Comparison of ENCODE assay signal across 10 cellular contexts in the genomic region with DNA sequence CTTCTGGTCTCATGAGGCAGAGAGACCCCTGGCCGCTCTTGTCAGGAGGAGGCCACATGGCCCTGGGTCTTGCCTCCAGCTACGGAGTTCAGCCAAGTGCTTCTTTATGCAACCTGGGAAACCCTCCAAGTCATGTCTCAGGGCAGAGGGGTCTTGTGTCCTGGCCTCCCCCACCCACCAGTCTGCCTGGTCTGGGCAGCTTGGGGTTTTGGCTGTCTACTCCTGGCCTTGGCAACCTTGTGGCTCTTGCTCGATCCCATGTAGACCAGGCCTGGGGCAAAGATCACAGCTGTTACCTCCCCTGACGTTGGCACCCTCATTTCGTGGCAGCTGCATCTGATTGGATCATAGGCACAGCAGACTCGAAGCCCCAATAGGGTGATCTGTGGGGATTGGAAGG. TPM values are rescaled to one million over a fixed set of nuclear protein-coding genes. Genes with fewer than 3 reads are reported as not detected.
DNase-seq lines count a peak whose midpoint lies in the region; ATAC-seq and TF ChIP-seq lines count a peak whose summit lies in the region.
"Had no signal": no experiment of that assay in that cellular context is flagged by ENCODE, and none has a peak within 500 bp of the region (broad histone marks: within the 10 kb centered on the region; RNA-seq: fewer than 3 reads in every experiment).

No MANE protein-coding gene starts in this region.

- intact Hi-C loops in naive thymus-derived CD4-positive, alpha-beta T cell (cut with micrococcal nuclease) = no loop called here

- no peak overlapping the region for H4K8ac ChIP-seq in neuronal stem cell (ENCODE audit: low read depth, low read length)

- H3K9ac ChIP-seq in neuronal stem cell (ENCODE audit: low read depth, low read length, poor library complexity) = no peak overlapping the region

- CTCF ChIA-PET in AG04450 (lab: Charles Lee) = no interaction called here
- CTCF ChIA-PET in naive thymus-derived CD4-positive, alpha-beta T cell (lab: Charles Lee) = no interaction called here

- H2BK12ac ChIP-seq in neuronal stem cell (ENCODE audit: low read length) = no peak overlapping the region

- peaks cover 3 to 28% (median 16%) of the 10 kb centered on the region in 5 donors for H3K36me3 Mint-ChIP-seq in naive thymus-derived CD4-positive, alpha-beta T cell

- H3K4me3 Mint-ChIP-seq in naive thymus-derived CD4-positive, alpha-beta T cell = peak overlapping the region in 2 of 10 donors; percentile 24 to 35
- H3K4me3 Mint-ChIP-seq: brain had no signal

- ATAC-seq in GM21786 (IDR thresholded peaks at IDR 0.05; ENCODE audit: unreplicated experiment) (peak; percentile 4), HG02588 (IDR thresholded peaks at IDR 0.05; ENCODE audit: unreplicated experiment) (no peak)
- no peak for ATAC-seq in naive thymus-derived CD4-positive, alpha-beta T cell

- POLR2A ChIA-PET in AG04450 (lab: Yijun Ruan, JAX) = interaction anchor here (1.2 to 1.4 kb wide), 2 partner anchors 23 to 377 kb away, joined by 3 to 4 read pairs; a partner anchor contains a TSS
- POLR2A ChIA-PET in naive thymus-derived CD4-positive, alpha-beta T cell (lab: Charles Lee) = interaction anchor here (1.0 to 3.1 kb wide), 4 partner anchors 23 to 182 kb away, joined by 3 to 19 read pairs (median 7); a partner anchor contains a TSS

- no CpG with 5 or more reads among the region's 6 CpGs for WGBS in neuronal stem cell (ENCODE audit: extremely low coverage in 2 of 2, insufficient read length in 2 of 2, insufficient replicate concordance in 1 of 2), 2 donors

- no peak overlapping the region for H3K4me2 ChIP-seq in neuronal stem cell (ENCODE audit: insufficient read depth, low read length, poor library complexity, severe bottlenecking)

- H3K27ac ChIP-seq in AG04450 (ENCODE audit: low read depth, low read length) (peak overlapping the region; percentile 75), angular gyrus (ENCODE audit: low read depth, low read length) (peak overlapping the region; percentile 22), neuronal stem cell (replicated peaks; ENCODE audit: low read length) (no peak overlapping the region)
- peak overlapping the region; percentile 25 for H3K27ac ChIP-seq in naive thymus-derived CD4-positive, alpha-beta T cell (ENCODE audit: low read depth, low read length)

- no peak overlapping the region for H2AFZ ChIP-seq in neuronal stem cell (ENCODE audit: low read length)

- H2BK15ac ChIP-seq in neuronal stem cell (ENCODE audit: low read length) = no peak overlapping the region

- H3K4ac ChIP-seq in neuronal stem cell (ENCODE audit: low read length) = no peak overlapping the region

- no peak overlapping the region for H3K14ac ChIP-seq in neuronal stem cell (ENCODE audit: low read length)

- no peaks in the 10 kb centered on the region for H3K27me3 Mint-ChIP-seq in naive thymus-derived CD4-positive, alpha-beta T cell

- H3K18ac ChIP-seq in neuronal stem cell (ENCODE audit: low read length) = no peak overlapping the region

- DNase-seq in AG04450 (ENCODE audit: low read depth, low spot score) (no peak), GM19238 (ENCODE audit: insufficient read length, low spot score) (no peak), neuronal stem cell (ENCODE audit: low spot score) (no peak), medulla oblongata (ENCODE audit: extremely low spot score) (no peak)
- DNase-seq in naive thymus-derived CD4-positive, alpha-beta T cell = no peak
- DNase-seq: NCI-H2029 treated with DMSO at 0.1 percent for 48 hours had no signal

- H3K4me3 ChIP-seq in AG04450 (ENCODE audit: low read depth, low read length) = no peak overlapping the region
- no peak overlapping the region for H3K4me3 ChIP-seq in naive thymus-derived CD4-positive, alpha-beta T cell (ENCODE audit: low read length)
- H3K4me3 ChIP-seq in neuronal stem cell (ENCODE audit: low read length in 2 of 2) = no peak overlapping the region

- H2BK5ac ChIP-seq in neuronal stem cell (ENCODE audit: low read length) = no peak overlapping the region

- H2AK5ac ChIP-seq in neuronal stem cell (ENCODE audit: low read depth, low read length) = no peak overlapping the region

- peaks cover 0 to 2% (median 0%) of the 10 kb centered on the region in 11 donors for H3K9me3 Mint-ChIP-seq in naive thymus-derived CD4-positive, alpha-beta T cell
- H3K9me3 Mint-ChIP-seq: brain had no signal

- no peak for TF ChIP-seq CTCF in AG04450 (IDR thresholded peaks at IDR 0.05; ENCODE audit: low read depth, low read length)

- H3K9me3 ChIP-seq in AG04450 (ENCODE audit: control insufficient read depth, insufficient read depth, low read length) (no peaks in the 10 kb centered on the region), neuronal stem cell (replicated peaks in 1 of 2; ENCODE audit: control insufficient read depth in 2 of 2, insufficient read depth in 1 of 2, low read depth in 1 of 2, low read length in 2 of 2) (no peaks in the 10 kb centered on the region)
- no peaks in the 10 kb centered on the region for H3K9me3 ChIP-seq in naive thymus-derived CD4-positive, alpha-beta T cell (ENCODE audit: control insufficient read depth in 2 of 3, low read length in 3 of 3)

- no peak overlapping the region for H2BK120ac ChIP-seq in neuronal stem cell (ENCODE audit: low read depth, low read length)

- H3K27ac Mint-ChIP-seq in naive thymus-derived CD4-positive, alpha-beta T cell = peak overlapping the region in 8 of 9 donors; percentile 45 to 95 (median 79)

- no peak overlapping the region for H3K23ac ChIP-seq in neuronal stem cell (ENCODE audit: low read depth, low read length, poor library complexity)

- H3K79me1 ChIP-seq in neuronal stem cell (ENCODE audit: low read depth, low read length) = no peaks in the 10 kb centered on the region

- peaks cover 34 to 69% (median 55%) of the 10 kb centered on the region in 7 donors for H3K4me1 Mint-ChIP-seq in naive thymus-derived CD4-positive, alpha-beta T cell

- no peaks in the 10 kb centered on the region for H3K27me3 ChIP-seq in AG04450 (ENCODE audit: control insufficient read depth, insufficient read depth, low read length)
- H3K27me3 ChIP-seq in naive thymus-derived CD4-positive, alpha-beta T cell (ENCODE audit: control insufficient read depth in 2 of 2, insufficient read depth in 2 of 2, low read length in 2 of 2) = no peaks in the 10 kb centered on the region
- H3K27me3 ChIP-seq in neuronal stem cell (ENCODE audit: control insufficient read depth in 3 of 3, insufficient read depth in 3 of 3, low read depth in 1 of 3, low read length in 3 of 3) = no peaks in the 10 kb centered on the region

- peaks cover 21 to 31% of the 10 kb centered on the region in 2 donors for H3K4me1 ChIP-seq in naive thymus-derived CD4-positive, alpha-beta T cell (ENCODE audit: control insufficient read depth in 2 of 2, insufficient read depth in 2 of 2, low read length in 2 of 2)
- peaks cover 3 to 13% of the 10 kb centered on the region in 2 donors for H3K4me1 ChIP-seq in neuronal stem cell (ENCODE audit: control insufficient read depth in 2 of 2, insufficient read depth in 1 of 2, low read depth in 1 of 2, low read length in 2 of 2)

- no peak overlapping the region for H4K91ac ChIP-seq in neuronal stem cell (ENCODE audit: low read depth, low read length, poor library complexity)

- peaks cover under 1 to 80% (median 6%) of the 10 kb centered on the region in 3 experiments for H3K36me3 ChIP-seq in naive thymus-derived CD4-positive, alpha-beta T cell (ENCODE audit: control insufficient read depth in 2 of 3, insufficient read depth in 3 of 3, low read length in 3 of 3)
- H3K36me3 ChIP-seq in neuronal stem cell (replicated peaks in 1 of 2; ENCODE audit: control insufficient read depth in 2 of 2, insufficient read depth in 2 of 2, low read length in 2 of 2) = no peaks in the 10 kb centered on the region

RNA-seq across cellular contexts. Expression of a gene that starts 28.3 kb away (rescaled TPM):
- 12.4 and 13.2 TPM in 2 replicates for polyA plus RNA-seq in AG04450 (2011; rRNA removed)
- polyA minus RNA-seq in AG04450 (2011; rRNA and poly(A)+ RNA removed) = 31.0 and 32.7 TPM in 2 replicates
- 100 to 1,000 TPM in 4 of 5 experiments, 10 to 100 TPM in 1; 99.0 to 271 (median 153) TPM for total RNA-seq in naive thymus-derived CD4-positive, alpha-beta T cell
- polyA plus RNA-seq in naive thymus-derived CD4-positive, alpha-beta T cell = 10 to 100 TPM; 29.8 to 55.7 TPM
- polyA plus RNA-seq in neuronal stem cell (2013, experiment 1 of 2) = 1.5 TPM
- 1.3 TPM for polyA plus RNA-seq in neuronal stem cell (2013, experiment 2 of 2)
